Comparison of ENCODE assay signal across 10 cellular contexts in genomic region chr10:61961278-61961677, GRCh38. TPM values are rescaled to one million over a fixed set of nuclear protein-coding genes. Genes with fewer than 3 reads are reported as not detected.
A peak's percentile ranks its signal among the peaks of the same experiment; 100 is the strongest.
DNase-seq lines count a peak whose midpoint lies in the region; ATAC-seq and TF ChIP-seq lines count a peak whose summit lies in the region.
"Had no signal": no experiment of that assay in that cellular context is flagged by ENCODE, and none has a peak within 500 bp of the region (broad histone marks: within the 10 kb centered on the region; RNA-seq: fewer than 3 reads in every experiment).

No MANE protein-coding gene starts in this region.

- no peak overlapping the region for H3K27ac ChIP-seq in body of pancreas

- no peaks in the 10 kb centered on the region for H3K27me3 ChIP-seq in body of pancreas
- H3K27me3 ChIP-seq: tibial artery had no signal

- whole genome bisulfite sequencing in body of pancreas, 2 donors: 78 to 85% methylated on average over 8 of the region's 8 CpGs

- peaks cover 83% of the 10 kb centered on the region for H3K36me3 Mint-ChIP-seq in activated T-helper 17 cell treated with anti-CD3 and anti-CD28 coated beads, Interleukin-2, amount 50 U/mL, for 72 hours (ENCODE audit: low read depth)
- peaks cover 23% of the 10 kb centered on the region for H3K36me3 Mint-ChIP-seq in osteocyte (ENCODE audit: unreplicated experiment)

- H3K9me3 Mint-ChIP-seq in activated T-helper 17 cell treated with anti-CD3 and anti-CD28 coated beads, Interleukin-2, amount 50 U/mL, for 72 hours: no peaks in the 10 kb centered on the region
- no peaks in the 10 kb centered on the region for H3K9me3 Mint-ChIP-seq in osteocyte (ENCODE audit: unreplicated experiment)

- peak overlapping the region; percentile 81 for H3K4me3 Mint-ChIP-seq in activated T-helper 17 cell treated with anti-CD3 and anti-CD28 coated beads, Interleukin-2, amount 50 U/mL, for 72 hours
- H3K4me3 Mint-ChIP-seq in osteocyte (ENCODE audit: unreplicated experiment): no peak overlapping the region

- H3K36me3 ChIP-seq in body of pancreas (replicated peaks in 1 of 2; ENCODE audit: insufficient read depth in 1 of 2, low read depth in 2 of 2): no peaks in the 10 kb centered on the region
- H3K36me3 ChIP-seq: tibial artery had no signal

- no peak for TF ChIP-seq POLR2A in body of pancreas (IDR thresholded peaks at IDR 0.05)

- H3K4me3 ChIP-seq in GM12864 (ENCODE audit: low read depth, low read length): peak overlapping the region; percentile 27; the same call in 1 of the 2 replicates
- H3K4me3 ChIP-seq in body of pancreas: no peak overlapping the region
- H3K4me3 ChIP-seq: tibial artery had no signal

- H3K27ac Mint-ChIP-seq in activated T-helper 17 cell treated with anti-CD3 and anti-CD28 coated beads, Interleukin-2, amount 50 U/mL, for 72 hours: peak overlapping the region; percentile 93
- no peak overlapping the region for H3K27ac Mint-ChIP-seq in osteocyte (ENCODE audit: unreplicated experiment)

- ATAC-seq in GM19463 (IDR thresholded peaks at IDR 0.05; ENCODE audit: unreplicated experiment) (peak; percentile 61), HG03280 (IDR thresholded peaks at IDR 0.05; ENCODE audit: unreplicated experiment) (peak; percentile 74), body of pancreas (no peak)
- peak; percentile 51 for ATAC-seq in activated T-helper 17 cell treated with anti-CD3 and anti-CD28 coated beads, Interleukin-2, amount 50 U/mL, for 72 hours (replicated peaks)
- ATAC-seq: right cardiac atrium had no signal

- TF ChIP-seq CTCF in GM12864 (IDR thresholded peaks at IDR 0.05; ENCODE audit: low read depth, low read length, missing control alignments) (no peak), osteocyte (IDR thresholded peaks at IDR 0.05) (no peak), body of pancreas (IDR thresholded peaks at IDR 0.05) (no peak)

- H3K4me1 Mint-ChIP-seq in activated T-helper 17 cell treated with anti-CD3 and anti-CD28 coated beads, Interleukin-2, amount 50 U/mL, for 72 hours: peaks cover 37% of the 10 kb centered on the region
- H3K4me1 Mint-ChIP-seq in osteocyte (ENCODE audit: unreplicated experiment): peaks cover 57% of the 10 kb centered on the region

- peak; percentile 83 for DNase-seq in GM12864 (ENCODE audit: low read depth)
- DNase-seq in osteocyte (ENCODE audit: extremely low spot score, unreplicated experiment): no peak
- DNase-seq in putamen (ENCODE audit: low spot score): no peak
- no peak for DNase-seq in body of pancreas
- DNase-seq in NCI-H187 treated with DMSO at 0.1 percent for 48 hours (lab: John Stamatoyannopoulos, UW): no peak
- DNase-seq: right cardiac atrium, tibial artery had no signal

- intact Hi-C loops in body of pancreas (cut with DNase I): no loop called here

- H3K9me3 ChIP-seq in body of pancreas: no peaks in the 10 kb centered on the region
- H3K9me3 ChIP-seq: tibial artery had no signal

- no peaks in the 10 kb centered on the region for H3K27me3 Mint-ChIP-seq in activated T-helper 17 cell treated with anti-CD3 and anti-CD28 coated beads, Interleukin-2, amount 50 U/mL, for 72 hours
- no peaks in the 10 kb centered on the region for H3K27me3 Mint-ChIP-seq in osteocyte (ENCODE audit: unreplicated experiment)

- peaks cover 6% of the 10 kb centered on the region for H3K4me1 ChIP-seq in body of pancreas

RNA-seq across cellular contexts. Expression of gene ARID5B, which starts 59.8 kb away (rescaled TPM):
- 10 to 100 TPM; 65.5 to 93.8 TPM for total RNA-seq in activated T-helper 17 cell treated with anti-CD3 and anti-CD28 coated beads, Interleukin-2, amount 50 U/mL, for 72 hours
- 87.3 and 89.4 TPM in 2 replicates for total RNA-seq in osteocyte
- 10 to 100 TPM; 16.1 to 17.1 TPM for total RNA-seq in body of pancreas
